In the genomic region with DNA sequence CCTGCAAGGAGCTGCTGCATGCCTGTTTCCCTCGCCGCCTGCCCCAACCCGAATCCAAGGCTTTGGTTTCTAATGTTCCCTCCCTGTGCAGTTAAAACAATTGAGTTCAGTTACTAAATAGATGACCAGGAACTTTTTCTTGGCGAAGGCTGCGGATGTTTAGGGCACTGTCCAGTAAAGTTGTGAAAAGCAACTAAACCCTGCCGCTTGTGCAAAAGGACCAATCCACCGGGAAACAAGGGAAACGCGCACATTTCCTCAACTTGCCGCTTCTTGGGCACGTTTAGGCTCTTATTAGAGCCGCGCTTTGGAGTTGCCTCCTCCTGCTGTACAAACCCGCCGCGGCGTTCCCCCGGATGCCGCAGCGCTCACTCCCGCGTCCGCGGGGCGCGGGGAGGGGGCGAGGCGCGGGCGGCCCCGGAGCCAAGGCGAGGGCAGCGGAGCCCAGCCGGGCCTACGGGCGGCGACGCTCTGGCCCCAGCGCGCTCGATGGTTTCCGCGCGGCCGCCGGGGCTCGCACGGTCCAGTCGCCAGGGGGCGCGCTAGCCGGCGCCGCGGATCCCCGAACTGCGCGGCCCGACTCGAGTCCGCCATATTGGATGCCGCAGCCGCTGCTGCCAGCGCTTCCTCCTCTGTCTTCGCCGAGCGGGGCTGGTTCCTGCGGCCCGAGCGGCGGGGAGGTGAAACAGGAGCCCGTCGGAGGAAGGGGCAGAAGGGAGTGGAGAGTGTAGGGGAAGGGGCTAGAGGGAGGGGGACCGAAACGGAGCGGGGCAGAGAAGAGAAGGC, we compare ENCODE assay signal across 8 cellular contexts. TPM values are rescaled to one million over a fixed set of nuclear protein-coding genes. Genes with fewer than 3 reads are reported as not detected.
DNase-seq lines count a peak whose midpoint lies in the region; ATAC-seq and TF ChIP-seq lines count a peak whose summit lies in the region.

TSS of gene SCAF8 (plus strand) at position 593 of the 786 bp plus-strand sequence. CDS start 485 bp downstream, outside the sequence.

- 0% methylated on average over 31 of the region's 76 CpGs; no CpG with 5 or more reads in 1 of the 2 experiments for WGBS in IMR-90 (ENCODE audit: extremely low coverage in 2 of 2, insufficient read length in 1 of 2), 2 experiments

- peak within 1 kb of the TSS; percentile 93 for H3K4me2 ChIP-seq in DOHH2 (ENCODE audit: low read length)
- H3K4me2 ChIP-seq in IMR-90 (ENCODE audit: low read depth, low read length) = peak within 1 kb of the TSS; percentile 78

- H3K4me1 Mint-ChIP-seq in activated T-helper 17 cell treated with anti-CD3 and anti-CD28 coated beads, Interleukin-2, amount 50 U/mL, for 72 hours = peaks cover 23% of the 10 kb centered on the region
- H3K4me1 Mint-ChIP-seq in natural killer cell treated with Interleukin-12 subunit alpha and Interleukin-12 subunit beta and Interleukin-15 and Interleukin-18, amount 100 ng/mL, for 72 hours (ENCODE audit: low read depth in 2 of 2) = peaks cover 25 to 32% of the 10 kb centered on the region in 2 donors

- no peaks in the 10 kb centered on the region for H3K27me3 ChIP-seq in DOHH2 (ENCODE audit: control insufficient read depth, low read length)
- H3K27me3 ChIP-seq in IMR-90 (ENCODE audit: control insufficient read depth, insufficient read depth, low read length) = no peaks in the 10 kb centered on the region

- H3K4me3 Mint-ChIP-seq in activated T-helper 17 cell treated with anti-CD3 and anti-CD28 coated beads, Interleukin-2, amount 50 U/mL, for 72 hours = peak within 1 kb of the TSS; percentile 99
- peak within 1 kb of the TSS; percentile 87 for H3K4me3 Mint-ChIP-seq in natural killer cell treated with Interleukin-12 subunit alpha and Interleukin-12 subunit beta and Interleukin-15 and Interleukin-18, amount 100 ng/mL, for 72 hours

- DNase-seq in IMR-90 (peak; percentile 69), RKO (ENCODE audit: low spot score) (peak; percentile 81), fibroblast of mammary gland (ENCODE audit: low read depth) (peak; percentile 69)
- DNase-seq in natural killer cell treated with Interleukin-12 subunit alpha and Interleukin-12 subunit beta and Interleukin-15 and Interleukin-18, amount 100 ng/mL, for 72 hours (ENCODE audit: low spot score) = peak; percentile 91
- DNase-seq in stimulated activated naive CD8-positive, alpha-beta T cell treated with anti-CD3 and anti-CD28 coated beads, Interleukin-15, Interleukin-2, amounts not matched to agents 100 U/mL and 50 U/mL, for 24 hours = peak; percentile 88

- ATAC-seq in GM21529 (IDR thresholded peaks at IDR 0.05; ENCODE audit: unreplicated experiment) = peak; percentile 81
- ATAC-seq in IMR-90 (ENCODE audit: low read depth) = peak; percentile 80
- peak; percentile 78 for ATAC-seq in activated T-helper 17 cell treated with anti-CD3 and anti-CD28 coated beads, Interleukin-2, amount 50 U/mL, for 72 hours (replicated peaks)
- ATAC-seq in natural killer cell treated with Interleukin-12 subunit alpha and Interleukin-12 subunit beta and Interleukin-15 and Interleukin-18, amount 100 ng/mL, for 72 hours = peak; percentile 89 to 90
- ATAC-seq in stimulated activated naive CD8-positive, alpha-beta T cell treated with anti-CD3 and anti-CD28 coated beads, Interleukin-15, Interleukin-2, amounts not matched to agents 100 U/mL and 50 U/mL, for 24 hours = peak; percentile 85

- H3K9me3 Mint-ChIP-seq in activated T-helper 17 cell treated with anti-CD3 and anti-CD28 coated beads, Interleukin-2, amount 50 U/mL, for 72 hours = no peaks in the 10 kb centered on the region
- H3K9me3 Mint-ChIP-seq in natural killer cell treated with Interleukin-12 subunit alpha and Interleukin-12 subunit beta and Interleukin-15 and Interleukin-18, amount 100 ng/mL, for 72 hours = no peaks in the 10 kb centered on the region

- peak within 1 kb of the TSS; percentile 97 for H4K91ac ChIP-seq in IMR-90 (ENCODE audit: insufficient read depth, low read depth, low read length)

- H3K4ac ChIP-seq in IMR-90 (ENCODE audit: low read depth, low read length) = peak within 1 kb of the TSS; percentile 98

- H3K9ac ChIP-seq in IMR-90 (ENCODE audit: low read depth, low read length) = peak within 1 kb of the TSS; percentile 98

- no peak within 1 kb of the TSS for H2BK20ac ChIP-seq in IMR-90 (ENCODE audit: low read depth, low read length)

- peak within 1 kb of the TSS; percentile 97 for H4K8ac ChIP-seq in IMR-90 (ENCODE audit: low read depth in 2 of 2, low read length in 2 of 2)

- H3F3A ChIP-seq in DOHH2 (ENCODE audit: control insufficient read depth, insufficient read depth) = no peaks in the 10 kb centered on the region; the same call in 1 of the 2 replicates

- peak; percentile 76 for TF ChIP-seq POLR2A in IMR-90 (IDR thresholded peaks at IDR 0.05; ENCODE audit: low read depth, low read length)

- peak within 1 kb of the TSS; percentile 93 for H4K5ac ChIP-seq in IMR-90 (ENCODE audit: low read depth, low read length)

- H3K4me3 ChIP-seq in DOHH2 (ENCODE audit: low read length) = peak within 1 kb of the TSS; percentile 87
- H3K4me3 ChIP-seq in IMR-90 (ENCODE audit: insufficient read depth, low read depth, low read length) = peak within 1 kb of the TSS; percentile 87
- H3K4me3 ChIP-seq in fibroblast of mammary gland (ENCODE audit: control insufficient read depth, low read depth, low read length) = peak within 1 kb of the TSS; percentile 58

- peak within 1 kb of the TSS; percentile 93 for H3K56ac ChIP-seq in IMR-90 (ENCODE audit: extremely low read depth, insufficient read depth, low read length)

- H2AK9ac ChIP-seq in IMR-90 (replicated peaks; ENCODE audit: low read depth, low read length, poor library complexity) = peak within 1 kb of the TSS; percentile 97

- H2AK5ac ChIP-seq in IMR-90 (ENCODE audit: low read depth, low read length) = peak within 1 kb of the TSS; percentile 74

- TF ChIP-seq RAD21 in IMR-90 (IDR thresholded peaks at IDR 0.05; ENCODE audit: low read length) = peak; percentile 53

- no peaks in the 10 kb centered on the region for H3K9me2 ChIP-seq in DOHH2 (replicated peaks; ENCODE audit: control insufficient read depth, low read length)

- peak within 1 kb of the TSS; percentile 54; the same call in 1 of the 3 replicates for H2BK15ac ChIP-seq in IMR-90 (ENCODE audit: low read depth, low read length)

- peak within 1 kb of the TSS; percentile 82 for H3K23ac ChIP-seq in IMR-90 (ENCODE audit: low read depth, low read length)

- H3K27ac Mint-ChIP-seq in activated T-helper 17 cell treated with anti-CD3 and anti-CD28 coated beads, Interleukin-2, amount 50 U/mL, for 72 hours = peak within 1 kb of the TSS; percentile 99
- peak within 1 kb of the TSS; percentile 78 to 93 for H3K27ac Mint-ChIP-seq in natural killer cell treated with Interleukin-12 subunit alpha and Interleukin-12 subunit beta and Interleukin-15 and Interleukin-18, amount 100 ng/mL, for 72 hours

- POLR2A ChIA-PET in IMR-90 (lab: Charles Lee; ENCODE audit: unreplicated experiment) = no interaction called here

- H3K14ac ChIP-seq in IMR-90 (replicated peaks; ENCODE audit: low read depth, low read length) = peak within 1 kb of the TSS; percentile 99

- peaks cover 13% of the 10 kb centered on the region for H3K9me1 ChIP-seq in IMR-90 (ENCODE audit: insufficient read depth, low read length)

- no peaks in the 10 kb centered on the region for H3K27me3 Mint-ChIP-seq in activated T-helper 17 cell treated with anti-CD3 and anti-CD28 coated beads, Interleukin-2, amount 50 U/mL, for 72 hours
- no peaks in the 10 kb centered on the region for H3K27me3 Mint-ChIP-seq in natural killer cell treated with Interleukin-12 subunit alpha and Interleukin-12 subunit beta and Interleukin-15 and Interleukin-18, amount 100 ng/mL, for 72 hours

- peak within 1 kb of the TSS; percentile 98 for H2BK5ac ChIP-seq in IMR-90 (ENCODE audit: low read depth, low read length, poor library complexity, severe bottlenecking)

- peak within 1 kb of the TSS; percentile 71 for H2BK120ac ChIP-seq in IMR-90 (ENCODE audit: low read depth, low read length)

- dilution Hi-C loops in IMR-90 (cut with HindIII; ENCODE audit: low sequenced_read_pairs, unreplicated experiment) = no loop called here

- H3K9me3 ChIP-seq in DOHH2 (ENCODE audit: control insufficient read depth, insufficient read depth, low read length) = no peaks in the 10 kb centered on the region
- H3K9me3 ChIP-seq in IMR-90 (ENCODE audit: control insufficient read depth, insufficient read depth, low read length) = no peaks in the 10 kb centered on the region

- peaks cover 45% of the 10 kb centered on the region for H3K79me2 ChIP-seq in DOHH2 (ENCODE audit: control insufficient read depth, low read length)

- H3K18ac ChIP-seq in IMR-90 (ENCODE audit: low read depth, low read length) = peak within 1 kb of the TSS; percentile 94

- H2AFZ ChIP-seq in IMR-90 (replicated peaks; ENCODE audit: low read length, poor library complexity) = peak within 1 kb of the TSS; percentile 88

- H3K4me1 ChIP-seq in DOHH2 (ENCODE audit: control insufficient read depth, low read length) (peaks cover 44% of the 10 kb centered on the region), IMR-90 (ENCODE audit: control insufficient read depth, insufficient read depth, low read length) (peaks cover 2% of the 10 kb centered on the region)

- peaks cover 28% of the 10 kb centered on the region for H3K36me3 Mint-ChIP-seq in activated T-helper 17 cell treated with anti-CD3 and anti-CD28 coated beads, Interleukin-2, amount 50 U/mL, for 72 hours (ENCODE audit: low read depth)
- no peaks in the 10 kb centered on the region for H3K36me3 Mint-ChIP-seq in natural killer cell treated with Interleukin-12 subunit alpha and Interleukin-12 subunit beta and Interleukin-15 and Interleukin-18, amount 100 ng/mL, for 72 hours

- intact Hi-C loops in IMR-90 (cut with micrococcal nuclease) = loop anchor here (1.0 to 2.0 kb wide), 2 partner anchors 58 to 72 kb away; no protein-coding TSS in a partner anchor

- H4K20me1 ChIP-seq in DOHH2 (ENCODE audit: control insufficient read depth, insufficient read depth, low read depth, low read length) (peaks cover 5% of the 10 kb centered on the region; the same call in 1 of the 2 replicates), IMR-90 (ENCODE audit: insufficient read depth, low read length) (peaks cover 39% of the 10 kb centered on the region)

- H3K36me3 ChIP-seq in DOHH2 (ENCODE audit: control insufficient read depth, low read length) (peaks cover 32% of the 10 kb centered on the region), IMR-90 (ENCODE audit: control insufficient read depth, insufficient read depth, low read length) (peaks cover 5% of the 10 kb centered on the region; the same call in 1 of the 2 replicates)

- BruUV-seq in IMR-90 (replicated peaks; lab: Mats Ljungman, UMichigan) = no TSS peak

- TF ChIP-seq CTCF in DOHH2 (IDR thresholded peaks at IDR 0.05; ENCODE audit: low read depth, low read length, poor library complexity, severe bottlenecking) (peak; percentile 62), IMR-90 (conservative IDR thresholded peaks at IDR 0.05; ENCODE audit: low read depth, low read length) (peak; percentile 92), fibroblast of mammary gland (conservative IDR thresholded peaks at IDR 0.05; ENCODE audit: control insufficient read depth, insufficient read depth, low read depth, low read length) (no peak)

- in situ Hi-C loops in IMR-90 (cut with MboI; ENCODE audit: low sequenced_read_pairs) = no loop called here

- H3K27ac ChIP-seq in DOHH2 (ENCODE audit: low read depth, low read length) = peak within 1 kb of the TSS; percentile 72
- H3K27ac ChIP-seq in IMR-90 (ENCODE audit: insufficient read depth, low read length) = peak within 1 kb of the TSS; percentile 100

- peaks cover 2 to 8% of the 10 kb centered on the region in 2 experiments; a peak in 2 of 4 replicates for H3K79me1 ChIP-seq in IMR-90 (ENCODE audit: low read depth in 1 of 2, low read length in 2 of 2)

- CTCF ChIA-PET in IMR-90 (lab: Yijun Ruan, JAX) = interaction anchor here (0.9 kb wide), 1 partner anchor 72 kb away, joined by 3 read pairs; no protein-coding TSS in a partner anchor

RNA-seq across cellular contexts. Expression of gene SCAF8, which starts in this region (rescaled TPM):
- 21.9 and 23.5 TPM in 2 replicates for total RNA-seq in IMR-90 (2012; rRNA removed)
- polyA plus RNA-seq in IMR-90 (2012; rRNA removed) = 13.6 and 16.1 TPM in 2 replicates
- 4.1 and 6.9 TPM in 2 replicates for polyA plus RNA-seq in IMR-90 (2012; cell fraction: cytosol; rRNA removed)
- polyA plus RNA-seq in IMR-90 (2012; cell fraction: nucleus; rRNA removed; ENCODE audit: low replicate concordance) = 5.1 and 23.0 TPM in 2 replicates
- 10 to 100 TPM; 25.9 to 29.9 TPM for total RNA-seq in activated T-helper 17 cell treated with anti-CD3 and anti-CD28 coated beads, Interleukin-2, amount 50 U/mL, for 72 hours
- 10 to 100 TPM; 39.3 to 43.4 TPM for total RNA-seq in natural killer cell treated with Interleukin-12 subunit alpha and Interleukin-12 subunit beta and Interleukin-15 and Interleukin-18, amount 100 ng/mL, for 72 hours

Comparison
In these comparisons a context has a peak if more than half of its experiments do, and no peak if none do; other contexts are left out.
1. Peak in every context shown above with its lines: DNase-seq, ATAC-seq, H3K4me3 ChIP-seq and H3K27ac ChIP-seq.